Comparison of ENCODE assay signal across 31 cellular contexts in the genomic region with DNA sequence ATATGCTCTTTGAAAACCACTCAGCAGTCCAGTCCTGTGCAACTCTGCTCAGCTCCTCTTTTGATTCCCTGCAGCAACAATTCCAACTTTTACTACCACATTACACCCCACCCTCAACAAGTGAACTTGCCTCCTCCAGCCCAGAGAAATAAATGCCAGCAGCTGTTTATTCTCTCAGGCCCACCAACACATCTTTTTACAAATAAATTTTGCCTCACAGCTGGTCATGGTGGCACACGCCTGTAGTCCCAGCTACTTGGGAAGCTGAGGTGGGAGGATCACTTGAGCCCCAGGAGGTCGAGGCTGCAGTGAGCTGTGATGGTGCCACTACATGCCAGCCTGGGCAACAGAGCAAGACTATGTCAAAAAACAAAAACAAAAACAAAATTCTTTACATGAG. TPM values are rescaled to one million over a fixed set of nuclear protein-coding genes. Genes with fewer than 3 reads are reported as not detected.
A peak's percentile ranks its signal among the peaks of the same experiment; 100 is the strongest.
DNase-seq lines count a peak whose midpoint lies in the region; ATAC-seq and FAIRE-seq lines count a peak whose summit lies in the region.
"Had no signal": no experiment of that assay in that cellular context is flagged by ENCODE, and none has a peak within 500 bp of the region (broad histone marks: within the 10 kb centered on the region; RNA-seq: fewer than 3 reads in every experiment).

No MANE protein-coding gene starts in this region.

- H3K27me3 Mint-ChIP-seq in activated CD4-positive, alpha-beta T cell treated with anti-CD3 and anti-CD28 coated beads, Interleukin-2, amount 10 ng/mL, durations not matched to agents 24 days and 14 days = no peaks in the 10 kb centered on the region
- no peaks in the 10 kb centered on the region for H3K27me3 Mint-ChIP-seq in activated T-helper 17 cell treated with anti-CD3 and anti-CD28 coated beads, Interleukin-2, amount 50 U/mL, for 72 hours
- H3K27me3 Mint-ChIP-seq: activated CD4-positive, alpha-beta T cell treated with anti-CD3 and anti-CD28 coated beads, Interleukin-2, amount 10 ng/mL, durations not matched to agents 7 days and 5 days; naive B cell; stimulated activated memory B cell treated with anti-CD40 and anti-IgM and Interleukin-4, amounts not matched to agents 10 μg/mL and 1 μg/mL and 100 μg/mL, for 72 hours had no signal

- no peak overlapping the region for H3K4me3 ChIP-seq in small intestine (ENCODE audit: low read depth in 1 of 2, low read length in 2 of 2)
- H3K4me3 ChIP-seq: ascending aorta had no signal

- no peak for FAIRE-seq in small intestine (lab: Jason Lieb, UNC)
- FAIRE-seq: D721Med, GM19239, H1, islet of Langerhans had no signal

- H3K4me3 Mint-ChIP-seq in activated CD4-positive, alpha-beta T cell treated with anti-CD3 and anti-CD28 coated beads, Interleukin-2, amount 10 ng/mL, durations not matched to agents 24 days and 14 days = no peak overlapping the region
- no peak overlapping the region for H3K4me3 Mint-ChIP-seq in activated T-helper 17 cell treated with anti-CD3 and anti-CD28 coated beads, Interleukin-2, amount 50 U/mL, for 72 hours
- no peak overlapping the region for H3K4me3 Mint-ChIP-seq in stimulated activated effector memory CD8-positive, alpha-beta T cell treated with anti-CD3 and anti-CD28 coated beads, Interleukin-12 subunit alpha, Interleukin-12 subunit beta, amount 100 ng/mL, for 72 hours
- H3K4me3 Mint-ChIP-seq: activated CD4-positive, alpha-beta T cell treated with anti-CD3 and anti-CD28 coated beads, Interleukin-2, amount 10 ng/mL, durations not matched to agents 7 days and 5 days; naive B cell; stimulated activated memory B cell treated with anti-CD40 and anti-IgM and Interleukin-4, amounts not matched to agents 10 μg/mL and 1 μg/mL and 100 μg/mL, for 72 hours had no signal

- no peak for ATAC-seq in activated T-helper 17 cell treated with anti-CD3 and anti-CD28 coated beads, Interleukin-2, amount 50 U/mL, for 72 hours (replicated peaks)
- peak; percentile 35 for ATAC-seq in left colon
- ATAC-seq in stimulated activated effector memory CD8-positive, alpha-beta T cell treated with anti-CD3 and anti-CD28 coated beads, Interleukin-12 subunit alpha, Interleukin-12 subunit beta, amount 100 ng/mL, for 72 hours = no peak
- ATAC-seq: activated naive CD4-positive, alpha-beta T cell treated with anti-CD3 and anti-CD28 coated beads, Interleukin-2, amount 50 U/mL, for 72 hours; esophagus mucosa; stimulated activated memory B cell treated with anti-CD40 and anti-IgM and Interleukin-4, amounts not matched to agents 10 μg/mL and 1 μg/mL and 100 μg/mL, for 72 hours had no signal

- H3K36me3 Mint-ChIP-seq in activated CD4-positive, alpha-beta T cell treated with anti-CD3 and anti-CD28 coated beads, Interleukin-2, amount 10 ng/mL, durations not matched to agents 24 days and 14 days (ENCODE audit: low read depth) = peaks cover 51% of the 10 kb centered on the region
- H3K36me3 Mint-ChIP-seq in activated T-helper 17 cell treated with anti-CD3 and anti-CD28 coated beads, Interleukin-2, amount 50 U/mL, for 72 hours (ENCODE audit: low read depth) = peaks cover 79% of the 10 kb centered on the region
- peaks cover 85% of the 10 kb centered on the region for H3K36me3 Mint-ChIP-seq in stimulated activated effector memory CD8-positive, alpha-beta T cell treated with anti-CD3 and anti-CD28 coated beads, Interleukin-12 subunit alpha, Interleukin-12 subunit beta, amount 100 ng/mL, for 72 hours

- no peaks in the 10 kb centered on the region for H3K27me3 ChIP-seq in small intestine (ENCODE audit: control insufficient read depth in 2 of 2, insufficient read depth in 2 of 2, low read length in 2 of 2)
- H3K27me3 ChIP-seq: ascending aorta had no signal

- no peaks in the 10 kb centered on the region for H3K4me1 ChIP-seq in small intestine (ENCODE audit: control insufficient read depth in 2 of 2, insufficient read depth in 1 of 2, low read depth in 1 of 2, low read length in 1 of 2)

- DNase-seq in activated CD4-positive, alpha-beta T cell treated with anti-CD3 and anti-CD28 coated beads, Interleukin-2, amount 10 ng/mL, durations not matched to agents 24 days and 14 days = no peak
- no peak for DNase-seq in activated CD4-positive, alpha-beta T cell treated with anti-CD3 and anti-CD28 coated beads, Interleukin-2, amount 50 U/mL, for 1 hour
- DNase-seq in left colon (no peak), small intestine (no peak), anterior cingulate cortex (lab: John Stamatoyannopoulos, UW) (no peak)
- DNase-seq in stimulated activated effector memory CD8-positive, alpha-beta T cell treated with anti-CD3 and anti-CD28 coated beads, Interleukin-12 subunit alpha, Interleukin-12 subunit beta, amount 100 ng/mL, for 72 hours (ENCODE audit: low spot score in 2 of 2) = no peak
- DNase-seq in central memory CD4-positive, alpha-beta T cell = no peak
- DNase-seq: activated CD4-positive, alpha-beta T cell treated with anti-CD3 and anti-CD28 coated beads, Interleukin-2, amount 10 ng/mL, durations not matched to agents 7 days and 5 days; left ventricle myocardium superior; naive B cell; NCI-H1092 treated with DMSO at 0.1 percent for 48 hours; NCI-H187 treated with DMSO at 0.1 percent for 48 hours; NCI-H2171; NCI-H510A; occipital lobe; stimulated activated CD4-positive, alpha-beta T cell treated with anti-CD3 and anti-CD28 coated beads, Interleukin-15, amount 100 ng/mL, for 24 hours; SW 1271; T1000; WERI-Rb-1 had no signal

- WGBS in small intestine, 3 donors = 93 to 96% (median 96%) methylated on average over 2 of the region's 2 CpGs

- no peaks in the 10 kb centered on the region for H3K9me3 Mint-ChIP-seq in activated CD4-positive, alpha-beta T cell treated with anti-CD3 and anti-CD28 coated beads, Interleukin-2, amount 10 ng/mL, durations not matched to agents 24 days and 14 days
- no peaks in the 10 kb centered on the region for H3K9me3 Mint-ChIP-seq in activated T-helper 17 cell treated with anti-CD3 and anti-CD28 coated beads, Interleukin-2, amount 50 U/mL, for 72 hours
- no peaks in the 10 kb centered on the region for H3K9me3 Mint-ChIP-seq in stimulated activated effector memory CD8-positive, alpha-beta T cell treated with anti-CD3 and anti-CD28 coated beads, Interleukin-12 subunit alpha, Interleukin-12 subunit beta, amount 100 ng/mL, for 72 hours
- H3K9me3 Mint-ChIP-seq: activated CD4-positive, alpha-beta T cell treated with anti-CD3 and anti-CD28 coated beads, Interleukin-2, amount 10 ng/mL, durations not matched to agents 7 days and 5 days; activated naive CD4-positive, alpha-beta T cell treated with anti-CD3 and anti-CD28 coated beads, Interleukin-2, amount 50 U/mL, for 72 hours; activated T-helper 2 cell treated with anti-CD3 and anti-CD28 coated beads, Interferon-gamma antibody, Interleukin-2, Interleukin-4, amounts not matched to agents 10 μg/mL and 5 μg/mL and 100 μg/mL, durations not matched to agents 14 hours and 24 hours and 36 hours; naive B cell; stimulated activated memory B cell treated with anti-CD40 and anti-IgM and Interleukin-4, amounts not matched to agents 10 μg/mL and 1 μg/mL and 100 μg/mL, for 72 hours had no signal

- no peak overlapping the region for H3K27ac ChIP-seq in small intestine (ENCODE audit: low read depth in 1 of 2, low read length in 1 of 2)
- H3K27ac ChIP-seq: 22Rv1, ascending aorta, C4-2B, WERI-Rb-1 had no signal

- peaks cover 4 to 11% of the 10 kb centered on the region in 2 donors for H3K36me3 ChIP-seq in small intestine (ENCODE audit: control insufficient read depth in 2 of 2, insufficient read depth in 2 of 2, low read length in 2 of 2)

- intact Hi-C loops in activated CD4-positive, alpha-beta T cell treated with anti-CD3 and anti-CD28 coated beads, Interleukin-2, amount 10 ng/mL, durations not matched to agents 24 days and 14 days (cut with micrococcal nuclease) = no loop called here
- intact Hi-C loops in left colon (cut with DNase I, micrococcal nuclease) = no loop called here

- H3K9me3 ChIP-seq in small intestine (ENCODE audit: control insufficient read depth, low read depth) = no peaks in the 10 kb centered on the region
- H3K9me3 ChIP-seq: ascending aorta had no signal

- peaks cover 31% of the 10 kb centered on the region for H3K4me1 Mint-ChIP-seq in activated CD4-positive, alpha-beta T cell treated with anti-CD3 and anti-CD28 coated beads, Interleukin-2, amount 10 ng/mL, durations not matched to agents 24 days and 14 days
- peaks cover 20% of the 10 kb centered on the region for H3K4me1 Mint-ChIP-seq in activated T-helper 17 cell treated with anti-CD3 and anti-CD28 coated beads, Interleukin-2, amount 50 U/mL, for 72 hours
- H3K4me1 Mint-ChIP-seq in stimulated activated effector memory CD8-positive, alpha-beta T cell treated with anti-CD3 and anti-CD28 coated beads, Interleukin-12 subunit alpha, Interleukin-12 subunit beta, amount 100 ng/mL, for 72 hours = peaks cover 46% of the 10 kb centered on the region

- H3K27ac Mint-ChIP-seq in activated CD4-positive, alpha-beta T cell treated with anti-CD3 and anti-CD28 coated beads, Interleukin-2, amount 10 ng/mL, durations not matched to agents 24 days and 14 days = peak overlapping the region; percentile 2
- H3K27ac Mint-ChIP-seq in activated T-helper 17 cell treated with anti-CD3 and anti-CD28 coated beads, Interleukin-2, amount 50 U/mL, for 72 hours = peak overlapping the region; percentile 9
- peak overlapping the region; percentile 67 for H3K27ac Mint-ChIP-seq in stimulated activated effector memory CD8-positive, alpha-beta T cell treated with anti-CD3 and anti-CD28 coated beads, Interleukin-12 subunit alpha, Interleukin-12 subunit beta, amount 100 ng/mL, for 72 hours
- H3K27ac Mint-ChIP-seq: activated CD4-positive, alpha-beta T cell treated with anti-CD3 and anti-CD28 coated beads, Interleukin-2, amount 10 ng/mL, durations not matched to agents 7 days and 5 days; activated T-helper 2 cell treated with anti-CD3 and anti-CD28 coated beads, Interferon-gamma antibody, Interleukin-2, Interleukin-4, amounts not matched to agents 10 μg/mL and 5 μg/mL and 100 μg/mL, durations not matched to agents 14 hours and 24 hours and 36 hours; stimulated activated memory B cell treated with anti-CD40 and anti-IgM and Interleukin-4, amounts not matched to agents 10 μg/mL and 1 μg/mL and 100 μg/mL, for 72 hours had no signal

RNA-seq across cellular contexts. Expression of a gene that starts 9.8 kb away (rescaled TPM):
- 68.6 and 70.4 TPM in 2 replicates for total RNA-seq in activated CD4-positive, alpha-beta T cell treated with anti-CD3 and anti-CD28 coated beads, Interleukin-2, amount 10 ng/mL, durations not matched to agents 24 days and 14 days
- total RNA-seq in activated T-helper 17 cell treated with anti-CD3 and anti-CD28 coated beads, Interleukin-2, amount 50 U/mL, for 72 hours = 10 to 100 TPM; 75.4 to 88.8 TPM
- 10 to 100 TPM; 83.1 to 87.0 TPM for total RNA-seq in left colon
- polyA plus RNA-seq in small intestine = 100 to 1,000 TPM in 1 of 3 donors, 10 to 100 TPM in 2; 66.5 to 101 (median 69.8) TPM

Comparison
In these comparisons a context has a peak if more than half of its experiments do, and no peak if none do; other contexts are left out.
1. H3K27ac Mint-ChIP-seq: peak in every context shown above with its lines; median percentile 67 in stimulated activated effector memory CD8-positive, alpha-beta T cell treated with anti-CD3 and anti-CD28 coated beads, Interleukin-12 subunit alpha, Interleukin-12 subunit beta, amount 100 ng/mL, for 72 hours; 9 in activated T-helper 17 cell treated with anti-CD3 and anti-CD28 coated beads, Interleukin-2, amount 50 U/mL, for 72 hours; 2 in activated CD4-positive, alpha-beta T cell treated with anti-CD3 and anti-CD28 coated beads, Interleukin-2, amount 10 ng/mL, durations not matched to agents 24 days and 14 days.